ENCODE assay signal across 17 cellular contexts in the genomic region with DNA sequence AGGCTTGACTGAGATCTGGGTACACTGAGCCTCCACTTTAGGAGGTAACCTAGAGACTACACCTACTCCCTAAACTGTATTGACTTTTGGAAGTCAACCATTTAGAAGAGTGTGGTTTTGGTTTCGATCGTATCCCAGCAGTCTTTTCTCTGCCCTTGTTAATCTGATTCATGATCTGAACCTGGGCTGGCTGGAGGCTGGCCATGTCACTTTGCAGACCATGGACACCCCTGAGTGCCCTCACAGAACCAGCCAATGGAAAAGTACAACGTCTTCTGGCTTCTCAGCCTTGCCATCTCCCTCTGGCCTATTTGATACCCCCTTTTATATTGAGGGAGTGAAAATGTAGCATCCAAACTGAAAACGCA. TPM values are rescaled to one million over a fixed set of nuclear protein-coding genes. Genes with fewer than 3 reads are reported as not detected.
DNase-seq lines count a peak whose midpoint lies in the region; ATAC-seq and TF ChIP-seq lines count a peak whose summit lies in the region.
"Had no signal": no experiment of that assay in that cellular context is flagged by ENCODE, and none has a peak within 500 bp of the region (broad histone marks: within the 10 kb centered on the region; RNA-seq: fewer than 3 reads in every experiment).

No MANE protein-coding gene starts in this region.

- peak overlapping the region; percentile 91 for H3K4me2 ChIP-seq in PC-9

- POLR2A ChIA-PET in PC-9 (lab: Charles Lee; ENCODE audit: unreplicated experiment): interaction anchor here (0.7 kb wide), 1 partner anchor 10 kb away, joined by 4 read pairs; the partner anchor contains the start of gene EHF

- peaks cover 2% of the 10 kb centered on the region; the same call in 1 of the 2 replicates for H4K20me1 ChIP-seq in PC-9 (ENCODE audit: insufficient read depth)

- BruUV-seq in PC-9 (replicated peaks; lab: Mats Ljungman, UMichigan): no TSS peak

- no peak for TF ChIP-seq CTCF in PC-9 (conservative IDR thresholded peaks at IDR 0.05)
- TF ChIP-seq CTCF in BE2C (IDR thresholded peaks at IDR 0.05; ENCODE audit: low read depth, low read length): no peak

- DNase-seq in NCI-H1092 (lab: John Stamatoyannopoulos, UW) (peak; percentile 85), PC-9 (peak; percentile 64 to 90), substantia nigra (lab: John Stamatoyannopoulos, UW) (peak in 3 of 49 donors; percentile 15 to 39 (median 19)), GM19238 (ENCODE audit: insufficient read length, low spot score) (no peak), BE2C (no peak), nucleus accumbens (lab: John Stamatoyannopoulos, UW) (no peak)
- DNase-seq: activated CD8-positive, alpha-beta T cell treated with anti-CD3 and anti-CD28 coated beads for 36 hours; activated naive CD8-positive, alpha-beta T cell treated with anti-CD3 and anti-CD28 coated beads, Interleukin-2, amount 10 ng/mL, durations not matched to agents 7 days and 5 days; Caco-2; OCI-M1; stimulated activated CD4-positive, alpha-beta T cell treated with anti-CD3 and anti-CD28 coated beads, Interleukin-4, amount 100 ng/mL, for 1 hour; stimulated activated naive CD8-positive, alpha-beta T cell treated with anti-CD3 and anti-CD28 coated beads, Interleukin-15, amount 100 ng/mL, for 72 hours; T-helper 17 cell had no signal

- peaks cover 70% of the 10 kb centered on the region for H3F3A ChIP-seq in PC-9 (ENCODE audit: insufficient read depth, low read depth)

- H3K27me3 ChIP-seq in PC-9 (ENCODE audit: insufficient read depth, low read depth) (no peaks in the 10 kb centered on the region), layer of hippocampus (ENCODE audit: control insufficient read depth, insufficient read depth, low read length) (no peaks in the 10 kb centered on the region), BE2C (no peaks in the 10 kb centered on the region)

- H3K4me1 ChIP-seq in PC-9 (replicated peaks; ENCODE audit: insufficient read depth) (peaks cover 100% of the 10 kb centered on the region), BE2C (no peaks in the 10 kb centered on the region)

- intact Hi-C loops in PC-9 (cut with micrococcal nuclease; ENCODE audit: unreplicated experiment): loop anchor here (1.0 to 2.0 kb wide), 3 partner anchors 9 to 49 kb away; partner anchors contain the start of gene EHF

- CTCF ChIA-PET in PC-9 (lab: Charles Lee): no interaction called here

- H3K27ac ChIP-seq in PC-9 (peak overlapping the region; percentile 91), layer of hippocampus (ENCODE audit: low read depth, low read length) (peak overlapping the region; percentile 21), substantia nigra (ENCODE audit: low read depth, low read length, poor library complexity, severe bottlenecking) (peak overlapping the region; percentile 24)
- H3K27ac ChIP-seq: coronary artery, GM23248 had no signal

- H3K9me3 ChIP-seq in PC-9 (ENCODE audit: insufficient read depth, low read depth) (no peaks in the 10 kb centered on the region), BE2C (no peaks in the 10 kb centered on the region)
- H3K9me3 ChIP-seq: Caco-2 had no signal

- ATAC-seq in GM19395 (IDR thresholded peaks at IDR 0.05; ENCODE audit: unreplicated experiment): no peak
- ATAC-seq: activated CD8-positive, alpha-beta T cell treated with anti-CD3 and anti-CD28 coated beads for 36 hours; stimulated activated naive CD8-positive, alpha-beta T cell treated with anti-CD3 and anti-CD28 coated beads, Interleukin-15, amount 100 ng/mL, for 72 hours; T-helper 17 cell had no signal

- H3K36me3 ChIP-seq in PC-9 (ENCODE audit: low read depth): peaks cover 40% of the 10 kb centered on the region
- no peaks in the 10 kb centered on the region for H3K36me3 ChIP-seq in BE2C

- no peaks in the 10 kb centered on the region for H3K9me2 ChIP-seq in PC-9 (ENCODE audit: insufficient read depth)

- no peak overlapping the region for H2AFZ ChIP-seq in PC-9
- H2AFZ ChIP-seq: GM23248 had no signal

- H3K4me3 ChIP-seq in PC-9: peak overlapping the region; percentile 45
- H3K4me3 ChIP-seq in BE2C (ENCODE audit: low read depth, low read length): no peak overlapping the region
- H3K4me3 ChIP-seq: coronary artery, GM23248 had no signal

- H3K79me2 ChIP-seq in PC-9 (ENCODE audit: low read depth): peaks cover 100% of the 10 kb centered on the region

RNA-seq across cellular contexts. Expression of gene EHF, which starts 10.8 kb away (rescaled TPM):
- 85.7 and 118 TPM in 2 replicates for total RNA-seq in PC-9 (2021)
- polyA plus RNA-seq in BE2C (2012; ENCODE audit: insufficient read depth, insufficient read length, low read depth): not detected
- total RNA-seq: activated CD8-positive, alpha-beta T cell treated with anti-CD3 and anti-CD28 coated beads for 36 hours; activated naive CD8-positive, alpha-beta T cell treated with anti-CD3 and anti-CD28 coated beads, Interleukin-2, amount 10 ng/mL, durations not matched to agents 7 days and 5 days; GM23248 had no signal
- polyA plus RNA-seq: GM23248 had no signal

Comparison
In these comparisons a context has a peak if more than half of its experiments do, and no peak if none do; other contexts are left out.
1. DNase-seq: peak in NCI-H1092 (single experiment) and PC-9 (2 of 2); none in GM19238 (single experiment), BE2C (single experiment) and nucleus accumbens (0 of 56).
2. H3K27ac ChIP-seq: peak in every context shown above with its lines; median percentile 91 in PC-9; 24 in substantia nigra; 21 in layer of hippocampus.